31 cellular contexts compared by ENCODE assay signal in the genomic region with DNA sequence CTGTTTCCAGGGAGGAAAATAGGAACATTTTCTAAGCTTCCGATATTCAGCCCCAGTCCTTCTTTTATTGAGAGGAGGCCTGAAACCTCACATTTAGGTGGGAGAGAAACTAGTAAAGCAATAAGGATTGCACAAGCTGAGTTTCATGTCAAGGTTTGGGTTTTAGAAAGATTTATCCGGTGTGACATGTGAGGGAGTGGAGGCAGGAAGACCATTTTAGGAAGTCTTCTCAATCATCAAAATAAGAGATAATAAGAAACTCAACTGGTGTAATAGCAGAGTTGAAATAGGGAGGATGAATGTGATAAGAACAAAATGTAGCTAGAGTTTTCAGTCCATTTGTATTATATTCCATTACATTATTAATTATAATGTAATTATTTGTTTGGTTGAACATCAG. TPM values are rescaled to one million over a fixed set of nuclear protein-coding genes. Genes with fewer than 3 reads are reported as not detected.
"Had no signal": no experiment of that assay in that cellular context is flagged by ENCODE, and none has a peak within 500 bp of the region (broad histone marks: within the 10 kb centered on the region; RNA-seq: fewer than 3 reads in every experiment).

No MANE protein-coding gene starts in this region.

- H3K27ac Mint-ChIP-seq: activated B cell treated with CpG ODN at 0.5 μM for 24 hours; activated CD4-positive, alpha-beta T cell treated with anti-CD3 and anti-CD28 coated beads, Interleukin-2, amount 10 ng/mL, durations not matched to agents 24 days and 14 days; activated CD8-positive, alpha-beta memory T cell treated with anti-CD3 and anti-CD28 coated beads, Interleukin-2, amount 10 ng/mL, durations not matched to agents 7 days and 5 days; activated naive CD4-positive, alpha-beta T cell treated with anti-CD3 and anti-CD28 coated beads, Interleukin-2, amount 50 U/mL, for 72 hours; activated naive CD8-positive, alpha-beta T cell treated with anti-CD3 and anti-CD28 coated beads, Interleukin-2, amount 50 U/mL, for 24 hours; activated T-cell treated with anti-CD3 and anti-CD28 coated beads, Interleukin-2, amount 50 U/mL, for 24 hours; activated T-helper 1 cell treated with anti-CD3 and anti-CD28 coated beads, Interleukin-12 subunit alpha, Interleukin-12 subunit beta, Interleukin-2, Interleukin-4 antibody, amounts not matched to agents 30 ng/mL and 10 ng/mL and 1 ng/mL, durations not matched to agents 14 hours and 24 hours and 36 hours; brain; IgD-negative memory B cell; T-helper 1 cell treated with Interleukin-12 subunit alpha and Interleukin-12 subunit beta and Interleukin-4 antibody, amounts not matched to agents 30 μg/mL and 1 μg/mL, for 36 hours had no signal

- H3K4me1 ChIP-seq: Peyer's patch had no signal

- H3K4me3 Mint-ChIP-seq: activated B cell treated with CpG ODN at 0.5 μM for 24 hours; activated CD4-positive, alpha-beta T cell treated with anti-CD3 and anti-CD28 coated beads, Interleukin-2, amount 10 ng/mL, durations not matched to agents 24 days and 14 days; activated CD8-positive, alpha-beta memory T cell treated with anti-CD3 and anti-CD28 coated beads, Interleukin-2, amount 10 ng/mL, durations not matched to agents 7 days and 5 days; activated naive CD8-positive, alpha-beta T cell treated with anti-CD3 and anti-CD28 coated beads, Interleukin-2, amount 50 U/mL, for 24 hours; activated T-cell treated with anti-CD3 and anti-CD28 coated beads, Interleukin-2, amount 50 U/mL, for 24 hours; activated T-helper 1 cell treated with anti-CD3 and anti-CD28 coated beads, Interleukin-12 subunit alpha, Interleukin-12 subunit beta, Interleukin-2, Interleukin-4 antibody, amounts not matched to agents 30 ng/mL and 10 ng/mL and 1 ng/mL, durations not matched to agents 14 hours and 24 hours and 36 hours; brain; central memory CD8-positive, alpha-beta T cell; IgD-negative memory B cell; T-helper 1 cell treated with Interleukin-12 subunit alpha and Interleukin-12 subunit beta and Interleukin-4 antibody, amounts not matched to agents 30 μg/mL and 1 μg/mL, for 36 hours had no signal

- H3K9me3 Mint-ChIP-seq: activated B cell treated with CpG ODN at 0.5 μM for 24 hours; activated CD4-positive, alpha-beta T cell treated with anti-CD3 and anti-CD28 coated beads, Interleukin-2, amount 10 ng/mL, durations not matched to agents 24 days and 14 days; activated naive CD4-positive, alpha-beta T cell treated with anti-CD3 and anti-CD28 coated beads, Interleukin-2, amount 50 U/mL, for 72 hours; activated naive CD8-positive, alpha-beta T cell treated with anti-CD3 and anti-CD28 coated beads, Interleukin-2, amount 50 U/mL, for 24 hours; activated T-cell treated with anti-CD3 and anti-CD28 coated beads, Interleukin-2, amount 50 U/mL, for 24 hours; activated T-helper 1 cell treated with anti-CD3 and anti-CD28 coated beads, Interleukin-12 subunit alpha, Interleukin-12 subunit beta, Interleukin-2, Interleukin-4 antibody, amounts not matched to agents 30 ng/mL and 10 ng/mL and 1 ng/mL, durations not matched to agents 14 hours and 24 hours and 36 hours; brain; central memory CD8-positive, alpha-beta T cell; IgD-negative memory B cell; T-helper 1 cell treated with Interleukin-12 subunit alpha and Interleukin-12 subunit beta and Interleukin-4 antibody, amounts not matched to agents 30 μg/mL and 1 μg/mL, for 36 hours had no signal

- H3K9me3 ChIP-seq: Peyer's patch, SJCRH30, SK-N-SH had no signal

- H3K9me2 ChIP-seq: SK-N-SH had no signal

- ATAC-seq: activated CD8-positive, alpha-beta memory T cell treated with anti-CD3 and anti-CD28 coated beads, Interleukin-2, amount 10 ng/mL, durations not matched to agents 7 days and 5 days; activated naive CD4-positive, alpha-beta T cell treated with anti-CD3 and anti-CD28 coated beads, Interleukin-2, amount 50 U/mL, for 72 hours; activated naive CD8-positive, alpha-beta T cell treated with anti-CD3 and anti-CD28 coated beads, Interleukin-2, amount 50 U/mL, for 24 hours had no signal

- H3K27me3 ChIP-seq: Peyer's patch, SJCRH30 had no signal

- H3K4me1 Mint-ChIP-seq: activated B cell treated with CpG ODN at 0.5 μM for 24 hours; activated CD4-positive, alpha-beta T cell treated with anti-CD3 and anti-CD28 coated beads, Interleukin-2, amount 10 ng/mL, durations not matched to agents 24 days and 14 days; activated CD8-positive, alpha-beta memory T cell treated with anti-CD3 and anti-CD28 coated beads, Interleukin-2, amount 10 ng/mL, durations not matched to agents 7 days and 5 days; activated naive CD8-positive, alpha-beta T cell treated with anti-CD3 and anti-CD28 coated beads, Interleukin-2, amount 50 U/mL, for 24 hours; brain; central memory CD8-positive, alpha-beta T cell; IgD-negative memory B cell had no signal

- H3K36me3 Mint-ChIP-seq: activated CD8-positive, alpha-beta memory T cell treated with anti-CD3 and anti-CD28 coated beads, Interleukin-2, amount 10 ng/mL, durations not matched to agents 7 days and 5 days; activated naive CD4-positive, alpha-beta T cell treated with anti-CD3 and anti-CD28 coated beads, Interleukin-2, amount 50 U/mL, for 72 hours; brain; IgD-negative memory B cell had no signal

- H3K36me3 ChIP-seq: Peyer's patch, SJCRH30 had no signal

- H3K27me3 Mint-ChIP-seq: activated B cell treated with CpG ODN at 0.5 μM for 24 hours; activated CD8-positive, alpha-beta memory T cell treated with anti-CD3 and anti-CD28 coated beads, Interleukin-2, amount 10 ng/mL, durations not matched to agents 7 days and 5 days; IgD-negative memory B cell had no signal

- H3K9ac ChIP-seq: SK-N-SH had no signal

- DNase-seq: activated B cell treated with CpG ODN at 0.5 μM for 24 hours; activated CD4-positive, alpha-beta T cell treated with anti-CD3 and anti-CD28 coated beads for 1 hour; activated CD4-positive, alpha-beta T cell treated with anti-CD3 and anti-CD28 coated beads, Interleukin-2, amount 10 ng/mL, durations not matched to agents 24 days and 14 days; activated CD4-positive, alpha-beta T cell treated with anti-CD3 and anti-CD28 coated beads, Interleukin-2, amount 50 U/mL, for 48 hours; activated CD8-positive, alpha-beta memory T cell treated with anti-CD3 and anti-CD28 coated beads, Interleukin-2, amount 10 ng/mL, durations not matched to agents 7 days and 5 days; activated effector memory CD4-positive, alpha-beta T cell treated with anti-CD3 and anti-CD28 coated beads, Interleukin-2, amount 50 U/mL, for 16 hours; activated naive CD4-positive, alpha-beta T cell treated with Interleukin-2 at 50 U/mL for 16 hours; activated naive CD8-positive, alpha-beta T cell treated with anti-CD3 and anti-CD28 coated beads, Interleukin-2, amount 50 U/mL, for 24 hours; activated T-cell treated with anti-CD3 and anti-CD28 coated beads, Interleukin-2, amount 50 U/mL, for 24 hours; amygdala; KG1; MM.1S; NCI-H1092 treated with DMSO at 0.1 percent for 48 hours; NCI-H1417 treated with DMSO at 0.1 percent for 48 hours; NCI-H1694; NCI-H2029; NCI-H446; NCI-H524; Peyer's patch; Right ventricle myocardium superior; SJCRH30; SK-N-SH; SW 1271 had no signal

- H3K4me3 ChIP-seq: Peyer's patch, SJCRH30 had no signal

- H3K4me2 ChIP-seq: SK-N-SH had no signal

- H3K27ac ChIP-seq: Peyer's patch, RWPE1, SJCRH30 had no signal

RNA-seq across cellular contexts. Expression of gene CLDN16, which starts 27.7 kb away (rescaled TPM):
- total RNA-seq: activated B cell treated with CpG ODN at 0.5 μM for 24 hours; activated CD4-positive, alpha-beta T cell treated with anti-CD3 and anti-CD28 coated beads, Interleukin-2, amount 10 ng/mL, durations not matched to agents 24 days and 14 days; activated CD8-positive, alpha-beta memory T cell treated with anti-CD3 and anti-CD28 coated beads, Interleukin-2, amount 10 ng/mL, durations not matched to agents 7 days and 5 days; activated naive CD4-positive, alpha-beta T cell treated with anti-CD3 and anti-CD28 coated beads, Interleukin-2, amount 50 U/mL, for 72 hours; activated T-helper 1 cell treated with anti-CD3 and anti-CD28 coated beads, Interleukin-12 subunit alpha, Interleukin-12 subunit beta, Interleukin-2, Interleukin-4 antibody, amounts not matched to agents 30 ng/mL and 10 ng/mL and 1 ng/mL, durations not matched to agents 14 hours and 24 hours and 36 hours; OCI-LY7; Peyer's patch; Right ventricle myocardium superior; SJCRH30 had no signal
- polyA plus RNA-seq: IgD-negative memory B cell had no signal

RNA-seq across cellular contexts. Expression of gene CLDN1, which starts 38.0 kb away (rescaled TPM):
- total RNA-seq: activated B cell treated with CpG ODN at 0.5 μM for 24 hours; activated CD8-positive, alpha-beta memory T cell treated with anti-CD3 and anti-CD28 coated beads, Interleukin-2, amount 10 ng/mL, durations not matched to agents 7 days and 5 days; OCI-LY7; Right ventricle myocardium superior had no signal
- polyA plus RNA-seq: IgD-negative memory B cell had no signal
